In genomic region chr10:32354690-32355089, GRCh38 we compare ENCODE assay signal across 7 cellular contexts. TPM values are rescaled to one million over a fixed set of nuclear protein-coding genes. Genes with fewer than 3 reads are reported as not detected.
DNase-seq lines count a peak whose midpoint lies in the region; ATAC-seq, FAIRE-seq and TF ChIP-seq lines count a peak whose summit lies in the region.
"Not testable (repeated sequence)": the region's sequence is repeated elsewhere in the genome, so short reads cannot be mapped to it uniquely, and the experiment has no call there.

No MANE protein-coding gene starts in this region.

- H3K27me3 Mint-ChIP-seq in CD4-positive, CD25-positive, alpha-beta regulatory T cell; CD4-positive, alpha-beta memory T cell; T-helper 17 cell; activated CD8-positive, alpha-beta memory T cell treated with anti-CD3 and anti-CD28 coated beads, Interleukin-2, amount 10 ng/mL, durations not matched to agents 7 days and 5 days: not testable (repeated sequence)

- DNase-seq in CD4-positive, CD25-positive, alpha-beta regulatory T cell; CD4-positive, alpha-beta memory T cell; HCT116 (ENCODE audit: low read depth, low spot score); T-helper 17 cell; activated CD8-positive, alpha-beta memory T cell treated with anti-CD3 and anti-CD28 coated beads, Interleukin-2, amount 10 ng/mL, durations not matched to agents 7 days and 5 days; HepG2 (ENCODE audit: low spot score); stimulated activated effector memory CD8-positive, alpha-beta T cell treated with anti-CD3 and anti-CD28 coated beads, Interleukin-12 subunit alpha, Interleukin-12 subunit beta, amount 100 ng/mL, for 72 hours (ENCODE audit: low spot score in 2 of 2): not testable (repeated sequence)

- intact Hi-C loops in CD4-positive, alpha-beta memory T cell (cut with micrococcal nuclease); HCT116 (cut with micrococcal nuclease); HepG2 (cut with micrococcal nuclease; ENCODE audit: unreplicated experiment): not testable (repeated sequence)

- 22% methylated on average over 1 of the region's 1 CpG for WGBS in HepG2 (ENCODE audit: low lambda C conversion rate)

- CTCF ChIA-PET in CD4-positive, alpha-beta memory T cell (lab: Charles Lee; ENCODE audit: partially characterized antibody) = interaction anchor here (1.7 to 4.9 kb wide), 3 partner anchors 10 to 23 kb away, joined by 4 to 42 read pairs (median 17); no protein-coding TSS in a partner anchor
- CTCF ChIA-PET in HCT116 (lab: Charles Lee); HepG2 (lab: Yijun Ruan, JAX; ENCODE audit: low intra/inter-chr PET ratio, low total read pairs): not testable (repeated sequence)
- CTCF ChIA-PET in activated CD8-positive, alpha-beta memory T cell treated with anti-CD3 and anti-CD28 coated beads, Interleukin-2, amount 10 ng/mL, durations not matched to agents 7 days and 5 days (lab: Charles Lee) = interaction anchor here (1.0 to 4.1 kb wide), 4 partner anchors 9 to 97 kb away, joined by 3 to 19 read pairs (median 4); no protein-coding TSS in a partner anchor

- not testable (repeated sequence) for H3K79me2 ChIP-seq in HCT116 (ENCODE audit: insufficient read depth, low read length)
- peaks cover 57% of the 10 kb centered on the region for H3K79me2 ChIP-seq in HepG2 (ENCODE audit: insufficient read depth, low read length)

- not testable (repeated sequence) for TF ChIP-seq POLR2A in HCT116 (IDR thresholded peaks at IDR 0.05; ENCODE audit: borderline replicate concordance, extremely low read depth, insufficient read depth, insufficient read length); HepG2 (IDR thresholded peaks at IDR 0.05; ENCODE audit: insufficient read depth in 1 of 2, low read depth in 2 of 2, low read length in 2 of 2)

- peaks cover 28 to 78% (median 58%) of the 10 kb centered on the region in 4 donors for H3K4me1 Mint-ChIP-seq in CD4-positive, CD25-positive, alpha-beta regulatory T cell
- peaks cover 49 to 83% (median 65%) of the 10 kb centered on the region in 4 donors for H3K4me1 Mint-ChIP-seq in CD4-positive, alpha-beta memory T cell
- peaks cover 54% of the 10 kb centered on the region for H3K4me1 Mint-ChIP-seq in T-helper 17 cell
- peaks cover 70% of the 10 kb centered on the region for H3K4me1 Mint-ChIP-seq in activated CD8-positive, alpha-beta memory T cell treated with anti-CD3 and anti-CD28 coated beads, Interleukin-2, amount 10 ng/mL, durations not matched to agents 7 days and 5 days
- peaks cover 51% of the 10 kb centered on the region for H3K4me1 Mint-ChIP-seq in stimulated activated effector memory CD8-positive, alpha-beta T cell treated with anti-CD3 and anti-CD28 coated beads, Interleukin-12 subunit alpha, Interleukin-12 subunit beta, amount 100 ng/mL, for 72 hours

- H3K9me3 Mint-ChIP-seq in CD4-positive, CD25-positive, alpha-beta regulatory T cell; CD4-positive, alpha-beta memory T cell; activated CD8-positive, alpha-beta memory T cell treated with anti-CD3 and anti-CD28 coated beads, Interleukin-2, amount 10 ng/mL, durations not matched to agents 7 days and 5 days (ENCODE audit: low read depth); stimulated activated effector memory CD8-positive, alpha-beta T cell treated with anti-CD3 and anti-CD28 coated beads, Interleukin-12 subunit alpha, Interleukin-12 subunit beta, amount 100 ng/mL, for 72 hours: not testable (repeated sequence)

- FAIRE-seq in HepG2 (lab: Jason Lieb, UNC) = not testable (repeated sequence)

- BruUV-seq in HCT116 (replicated peaks; lab: Mats Ljungman, UMichigan); HepG2 (replicated peaks; lab: Mats Ljungman, UMichigan): not testable (repeated sequence)

- POLR2A ChIA-PET in CD4-positive, alpha-beta memory T cell (lab: Charles Lee; ENCODE audit: partially characterized antibody) = interaction anchor here (0.7 to 4.8 kb wide), 5 partner anchors 9 to 654 kb away, joined by 3 to 44 read pairs (median 4); no protein-coding TSS in a partner anchor
- POLR2A ChIA-PET in HCT116 (lab: Charles Lee); HepG2 (lab: Yijun Ruan, JAX): not testable (repeated sequence)

- not testable (repeated sequence) for H4K20me1 ChIP-seq in HCT116 (ENCODE audit: insufficient read depth)
- peaks cover 11% of the 10 kb centered on the region; the same call in 1 of the 2 replicates for H4K20me1 ChIP-seq in HepG2 (ENCODE audit: insufficient read depth, low read length)

- peak overlapping the region in 1 of 3 donors; percentile 89 for H3K27ac Mint-ChIP-seq in CD4-positive, CD25-positive, alpha-beta regulatory T cell
- H3K27ac Mint-ChIP-seq in CD4-positive, alpha-beta memory T cell = peak overlapping the region in 6 of 7 donors; percentile 43 to 78 (median 60)
- H3K27ac Mint-ChIP-seq in T-helper 17 cell = peak overlapping the region; percentile 97
- H3K27ac Mint-ChIP-seq in activated CD8-positive, alpha-beta memory T cell treated with anti-CD3 and anti-CD28 coated beads, Interleukin-2, amount 10 ng/mL, durations not matched to agents 7 days and 5 days = peak overlapping the region; percentile 43
- peak overlapping the region; percentile 35 for H3K27ac Mint-ChIP-seq in stimulated activated effector memory CD8-positive, alpha-beta T cell treated with anti-CD3 and anti-CD28 coated beads, Interleukin-12 subunit alpha, Interleukin-12 subunit beta, amount 100 ng/mL, for 72 hours

- not testable (repeated sequence) for ATAC-seq in CD4-positive, CD25-positive, alpha-beta regulatory T cell (ENCODE audit: low read depth in 2 of 2); HCT116; T-helper 17 cell; activated CD8-positive, alpha-beta memory T cell treated with anti-CD3 and anti-CD28 coated beads, Interleukin-2, amount 10 ng/mL, durations not matched to agents 7 days and 5 days; HepG2; stimulated activated effector memory CD8-positive, alpha-beta T cell treated with anti-CD3 and anti-CD28 coated beads, Interleukin-12 subunit alpha, Interleukin-12 subunit beta, amount 100 ng/mL, for 72 hours

- peak overlapping the region in 3 of 4 donors; percentile 10 to 43 (median 11) for H3K4me3 Mint-ChIP-seq in CD4-positive, CD25-positive, alpha-beta regulatory T cell
- not testable (repeated sequence) for H3K4me3 Mint-ChIP-seq in CD4-positive, alpha-beta memory T cell; T-helper 17 cell; activated CD8-positive, alpha-beta memory T cell treated with anti-CD3 and anti-CD28 coated beads, Interleukin-2, amount 10 ng/mL, durations not matched to agents 7 days and 5 days; stimulated activated effector memory CD8-positive, alpha-beta T cell treated with anti-CD3 and anti-CD28 coated beads, Interleukin-12 subunit alpha, Interleukin-12 subunit beta, amount 100 ng/mL, for 72 hours

- not testable (repeated sequence) for TF ChIP-seq CTCF in HCT116 (IDR thresholded peaks at IDR 0.05 in 2 of 3, conservative IDR thresholded peaks at IDR 0.05 in 1 of 3; ENCODE audit: borderline replicate concordance in 1 of 3, insufficient read depth in 1 of 3, low read depth in 2 of 3, low read length in 2 of 3); HepG2 (CRISPR knock-in tag; IDR thresholded peaks at IDR 0.05)

- not testable (repeated sequence) for H3K36me3 Mint-ChIP-seq in CD4-positive, CD25-positive, alpha-beta regulatory T cell
- peaks cover 8 to 20% of the 10 kb centered on the region in 2 donors for H3K36me3 Mint-ChIP-seq in CD4-positive, alpha-beta memory T cell
- peaks cover 13% of the 10 kb centered on the region for H3K36me3 Mint-ChIP-seq in T-helper 17 cell (ENCODE audit: low read depth)
- peaks cover 33% of the 10 kb centered on the region for H3K36me3 Mint-ChIP-seq in activated CD8-positive, alpha-beta memory T cell treated with anti-CD3 and anti-CD28 coated beads, Interleukin-2, amount 10 ng/mL, durations not matched to agents 7 days and 5 days
- peaks cover 20% of the 10 kb centered on the region for H3K36me3 Mint-ChIP-seq in stimulated activated effector memory CD8-positive, alpha-beta T cell treated with anti-CD3 and anti-CD28 coated beads, Interleukin-12 subunit alpha, Interleukin-12 subunit beta, amount 100 ng/mL, for 72 hours

- H3K27ac ChIP-seq in CD4-positive, CD25-positive, alpha-beta regulatory T cell (ENCODE audit: insufficient read depth, low read length, poor library complexity, severe bottlenecking) = peak overlapping the region; percentile 19
- not testable (repeated sequence) for H3K27ac ChIP-seq in CD4-positive, alpha-beta memory T cell (ENCODE audit: low read depth, low read length); HCT116 (ENCODE audit: low read depth, low read length); HepG2 (ENCODE audit: extremely low read length, insufficient read depth, low read length)

- RAD21 ChIA-PET in HCT116 (lab: Charles Lee; ENCODE audit: low non-redundant PET in 1 of 2, low total read pairs in 2 of 2, uncharacterized antibody in 2 of 2, unreplicated experiment in 2 of 2) = not testable (repeated sequence)

- not testable (repeated sequence) for H3K36me3 ChIP-seq in CD4-positive, CD25-positive, alpha-beta regulatory T cell (ENCODE audit: control insufficient read depth, insufficient read depth, low read length); CD4-positive, alpha-beta memory T cell (ENCODE audit: insufficient read depth, low read length); HCT116 (ENCODE audit: control insufficient read depth in 1 of 2, insufficient read depth in 2 of 2, low read length in 2 of 2); HepG2 (replicated peaks in 1 of 2; ENCODE audit: control insufficient read depth in 1 of 2, insufficient read depth in 2 of 2, low read length in 2 of 2)

- H3K9me2 ChIP-seq in HCT116 (ENCODE audit: insufficient read depth) = not testable (repeated sequence)

- peak overlapping the region; percentile 73 for H3K4me3 ChIP-seq in CD4-positive, CD25-positive, alpha-beta regulatory T cell (ENCODE audit: low read depth, low read length)
- not testable (repeated sequence) for H3K4me3 ChIP-seq in CD4-positive, alpha-beta memory T cell (ENCODE audit: low read length in 2 of 2); HCT116 (replicated peaks in 1 of 2; ENCODE audit: low read depth in 1 of 2, low read length in 2 of 2); HepG2 (replicated peaks in 1 of 3; ENCODE audit: insufficient read depth in 1 of 3, low read depth in 2 of 3, low read length in 3 of 3)

- in situ Hi-C loops in HepG2 (cut with HindIII; ENCODE audit: extremely low pct_ligation_motif_present, low pct_unique_long_range_greater_than_20kb) = not testable (repeated sequence)

- not testable (repeated sequence) for H3K9ac ChIP-seq in HCT116 (ENCODE audit: low read length); HepG2 (ENCODE audit: insufficient read depth, low read depth, low read length)

- H3K9me3 ChIP-seq in CD4-positive, CD25-positive, alpha-beta regulatory T cell (ENCODE audit: control insufficient read depth in 2 of 2, low read length in 2 of 2); CD4-positive, alpha-beta memory T cell (ENCODE audit: control insufficient read depth in 1 of 2, low read length in 2 of 2); HCT116 (ENCODE audit: control insufficient read depth in 1 of 2, insufficient read depth in 1 of 2, low read depth in 1 of 2, low read length in 2 of 2); T-helper 17 cell (ENCODE audit: control insufficient read depth, low read length, poor library complexity, severe bottlenecking); HepG2 (ENCODE audit: low read length): not testable (repeated sequence)

- H2AFZ ChIP-seq in HCT116 (ENCODE audit: low read depth, low read length, poor library complexity, severe bottlenecking); HepG2 (ENCODE audit: low read length): not testable (repeated sequence)

- not testable (repeated sequence) for TF ChIP-seq RAD21 in HCT116 (IDR thresholded peaks at IDR 0.05; ENCODE audit: low read depth); HepG2 (CRISPR knock-in tag; IDR thresholded peaks at IDR 0.05)

- peaks cover 74% of the 10 kb centered on the region for H3K4me1 ChIP-seq in CD4-positive, CD25-positive, alpha-beta regulatory T cell (ENCODE audit: control insufficient read depth, insufficient read depth, low read length, poor library complexity, severe bottlenecking)
- peaks cover 86% of the 10 kb centered on the region for H3K4me1 ChIP-seq in CD4-positive, alpha-beta memory T cell (ENCODE audit: insufficient read depth, low read length)
- not testable (repeated sequence) for H3K4me1 ChIP-seq in HCT116 (ENCODE audit: control insufficient read depth in 1 of 2, insufficient read depth in 2 of 2, low read length in 2 of 2)
- H3K4me1 ChIP-seq in HepG2 (ENCODE audit: insufficient read depth, low read length) = peaks cover 33% of the 10 kb centered on the region

- H3K27me3 ChIP-seq in CD4-positive, CD25-positive, alpha-beta regulatory T cell (ENCODE audit: control insufficient read depth, insufficient read depth, low read length); CD4-positive, alpha-beta memory T cell (ENCODE audit: insufficient read depth, low read length); HCT116 (ENCODE audit: insufficient read depth, low read length); HepG2 (ENCODE audit: control insufficient read depth in 1 of 2, insufficient read depth in 2 of 2, low read length in 2 of 2): not testable (repeated sequence)

- H3K4me2 ChIP-seq in HCT116 (ENCODE audit: low read length); HepG2 (ENCODE audit: low read depth, low read length): not testable (repeated sequence)

- TF ChIP-seq EP300 in HepG2 (IDR thresholded peaks at IDR 0.05; ENCODE audit: low read depth in 2 of 2, low read length in 2 of 2); HepG2 (CRISPR knock-in tag; IDR thresholded peaks at IDR 0.05; ENCODE audit: borderline replicate concordance): not testable (repeated sequence)

RNA-seq across cellular contexts. Expression of gene EPC1, which starts 7.7 kb away (rescaled TPM):
- total RNA-seq in CD4-positive, CD25-positive, alpha-beta regulatory T cell = 218 TPM
- polyA plus RNA-seq in CD4-positive, CD25-positive, alpha-beta regulatory T cell = 10 to 100 TPM; 46.6 to 64.4 (median 56.8) TPM
- 100 to 1,000 TPM; 105 to 112 TPM for total RNA-seq in CD4-positive, alpha-beta memory T cell
- polyA plus RNA-seq in CD4-positive, alpha-beta memory T cell = 10 to 100 TPM; 46.0 to 57.0 TPM
- total RNA-seq in HCT116 (2021; ENCODE audit: unreplicated experiment) (20.1 TPM), T-helper 17 cell (100 to 1,000 TPM; 178 to 189 TPM), HepG2 (2016; rRNA removed; fragmentation: Illumina TruSeq; extraction: Trizol) (23.6 and 28.7 TPM in 2 replicates)
- 16.0 and 18.5 TPM in 2 replicates for polyA plus RNA-seq in HCT116 (2012)
- 10 to 100 TPM; 32.1 to 42.3 TPM for total RNA-seq in activated CD8-positive, alpha-beta memory T cell treated with anti-CD3 and anti-CD28 coated beads, Interleukin-2, amount 10 ng/mL, durations not matched to agents 7 days and 5 days
- total RNA-seq in HepG2 (2016; cell fraction: cytosol; rRNA removed; fragmentation: Illumina TruSeq; extraction: Trizol; ENCODE audit: low read depth) = 18.0 and 19.2 TPM in 2 replicates
- total RNA-seq in HepG2 (2016; cell fraction: insoluble cytoplasmic fraction; rRNA removed; fragmentation: Illumina TruSeq; extraction: Trizol) = 25.1 and 29.8 TPM in 2 replicates
- total RNA-seq in HepG2 (2016; cell fraction: membrane; rRNA removed; fragmentation: Illumina TruSeq; extraction: Trizol) = 26.1 and 31.2 TPM in 2 replicates
- 55.1 and 59.9 TPM in 2 replicates for total RNA-seq in HepG2 (2016; cell fraction: nucleus; rRNA removed; fragmentation: Illumina TruSeq; extraction: Trizol)
- 39.2 and 44.2 TPM in 2 replicates for polyA plus RNA-seq in HepG2 (2011; rRNA removed)
- 24.6 and 24.8 TPM in 2 replicates for polyA plus RNA-seq in HepG2 (2011; cell fraction: cytosol; rRNA removed)
- 51.1 and 64.3 TPM in 2 replicates for polyA plus RNA-seq in HepG2 (2011; cell fraction: nucleus; rRNA removed)
- 11.5 and 11.9 TPM in 2 replicates for polyA plus RNA-seq in HepG2 (2012)
- 20.3 and 20.7 TPM in 2 replicates for polyA plus RNA-seq in HepG2 (2016; cell fraction: cytosol; fragmentation: Illumina TruSeq; extraction: Trizol; ENCODE audit: low read depth)
- 22.1 and 22.7 TPM in 2 replicates for polyA plus RNA-seq in HepG2 (2016; cell fraction: insoluble cytoplasmic fraction; fragmentation: Illumina TruSeq; extraction: Trizol; ENCODE audit: low read depth)
- polyA plus RNA-seq in HepG2 (2016; cell fraction: membrane; fragmentation: Illumina TruSeq; extraction: Trizol; ENCODE audit: low read depth) = 22.4 and 25.4 TPM in 2 replicates
- 67.0 and 70.2 TPM in 2 replicates for polyA plus RNA-seq in HepG2 (2016; cell fraction: nucleus; fragmentation: Illumina TruSeq; extraction: Trizol; ENCODE audit: insufficient read depth, low read depth)
- 49.8 and 55.1 TPM in 2 replicates for polyA minus RNA-seq in HepG2 (2011; rRNA and poly(A)+ RNA removed; ENCODE audit: low replicate concordance)
- polyA minus RNA-seq in HepG2 (2011; cell fraction: cytosol; rRNA and poly(A)+ RNA removed) = 15.8 and 17.6 TPM in 2 replicates
- 112 and 118 TPM in 2 replicates for polyA minus RNA-seq in HepG2 (2011; cell fraction: nucleus; rRNA and poly(A)+ RNA removed)
